Comparison of ENCODE assay signal across 17 cellular contexts in the genomic region with DNA sequence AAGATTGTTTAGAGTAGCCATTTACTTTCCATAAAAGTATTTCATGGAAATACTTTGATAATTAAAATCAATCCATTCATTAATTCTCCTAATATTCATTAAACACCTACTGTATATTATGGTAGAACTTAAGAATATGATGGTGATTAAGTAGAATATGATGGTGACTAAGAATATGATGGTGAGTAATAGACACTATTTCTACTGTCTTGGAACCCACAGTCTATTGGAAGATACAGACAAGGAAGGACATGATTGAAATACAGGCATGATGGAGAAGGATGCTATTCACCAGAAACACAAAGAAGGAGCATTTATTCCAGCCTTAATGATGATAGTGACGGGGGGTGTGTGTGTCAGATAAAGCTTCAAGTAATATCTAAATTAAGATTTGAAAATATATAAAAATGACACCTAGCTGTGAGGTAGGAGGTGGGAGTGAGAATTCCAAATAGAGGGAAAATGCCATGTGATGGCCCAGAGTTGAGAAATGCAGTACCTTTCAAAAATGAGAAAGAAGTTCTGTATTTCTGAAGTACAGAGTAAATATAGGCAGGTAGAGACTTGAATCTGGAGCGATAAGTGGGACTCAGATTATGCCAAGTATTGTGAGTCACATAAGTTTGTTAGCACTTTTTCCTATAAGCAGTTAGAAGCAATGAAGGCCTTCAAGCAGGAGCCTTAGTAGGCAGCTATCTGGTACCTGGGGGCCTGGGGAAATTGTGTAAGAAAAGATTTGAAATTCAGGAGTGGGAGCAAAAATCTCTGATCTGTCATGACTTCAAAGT. TPM values are rescaled to one million over a fixed set of nuclear protein-coding genes. Genes with fewer than 3 reads are reported as not detected.
A peak's percentile ranks its signal among the peaks of the same experiment; 100 is the strongest.
DNase-seq lines count a peak whose midpoint lies in the region; ATAC-seq and TF ChIP-seq lines count a peak whose summit lies in the region.
"Had no signal": no experiment of that assay in that cellular context is flagged by ENCODE, and none has a peak within 500 bp of the region (broad histone marks: within the 10 kb centered on the region; RNA-seq: fewer than 3 reads in every experiment).

No MANE protein-coding gene starts in this region.

- H3K27ac ChIP-seq in RWPE1 (peak overlapping the region; percentile 52), mammary epithelial cell (ENCODE audit: insufficient read depth, low read depth, low read length) (peak overlapping the region; percentile 31)
- H3K27ac ChIP-seq: BLaER1 treated with 17β-estradiol and CSF1 and Interleukin-3, amounts not matched to agents 10 nM and 100 nM; GM23248; HL-60 had no signal

- 50% methylated on average over 2 of the region's 2 CpGs for WGBS in mammary epithelial cell (ENCODE audit: low coverage, missing lambda C conversion rate)

- TF ChIP-seq CTCF in RWPE1 (conservative IDR thresholded peaks at IDR 0.05; ENCODE audit: low read depth) (no peak), mammary epithelial cell (conservative IDR thresholded peaks at IDR 0.05 in 1 of 2, IDR thresholded peaks at IDR 0.05 in 1 of 2; ENCODE audit: extremely low read depth in 1 of 2, insufficient read depth in 1 of 2, low read depth in 1 of 2, low read length in 2 of 2) (no peak)

- no peaks in the 10 kb centered on the region for H3K36me3 ChIP-seq in mammary epithelial cell (ENCODE audit: insufficient read depth, low read length)
- H3K36me3 ChIP-seq: BLaER1 treated with 17β-estradiol and CSF1 and Interleukin-3, amounts not matched to agents 10 nM and 100 nM; HAP-1 had no signal

- peaks cover 6% of the 10 kb centered on the region for H3K4me1 ChIP-seq in mammary epithelial cell (ENCODE audit: insufficient read depth, low read length)
- H3K4me1 ChIP-seq: BLaER1 treated with 17β-estradiol and CSF1 and Interleukin-3, amounts not matched to agents 10 nM and 100 nM; HAP-1 had no signal

- H2AFZ ChIP-seq in mammary epithelial cell (ENCODE audit: low read depth, low read length): no peak overlapping the region
- H2AFZ ChIP-seq: GM23248 had no signal

- no peaks in the 10 kb centered on the region for H3K27me3 ChIP-seq in mammary epithelial cell (ENCODE audit: insufficient read depth, low read length)
- H3K27me3 ChIP-seq: BLaER1 treated with 17β-estradiol and CSF1 and Interleukin-3, amounts not matched to agents 10 nM and 100 nM had no signal

- H3K4me3 ChIP-seq in mammary epithelial cell (replicated peaks in 1 of 3; ENCODE audit: insufficient read depth in 1 of 3, low read depth in 2 of 3, low read length in 3 of 3): no peak overlapping the region
- H3K4me3 ChIP-seq: BLaER1 treated with 17β-estradiol and CSF1 and Interleukin-3, amounts not matched to agents 10 nM and 100 nM; GM23248; HAP-1; K562 had no signal

- no peaks in the 10 kb centered on the region for H3K9me3 ChIP-seq in mammary epithelial cell (replicated peaks; ENCODE audit: insufficient read depth, low read length)
- H3K9me3 ChIP-seq: HAP-1 had no signal

- no peaks in the 10 kb centered on the region for H4K20me1 ChIP-seq in mammary epithelial cell (ENCODE audit: insufficient read depth, low read length)
- H4K20me1 ChIP-seq: BLaER1 treated with 17β-estradiol and CSF1 and Interleukin-3, amounts not matched to agents 10 nM and 100 nM had no signal

- ATAC-seq in esophagus mucosa (peak; percentile 86), HG03432 (IDR thresholded peaks at IDR 0.05; ENCODE audit: unreplicated experiment) (no peak)
- ATAC-seq: CD8-positive, alpha-beta T cell; K562 had no signal

- DNase-seq in RWPE1 (ENCODE audit: low spot score) (peak; percentile 69), mammary epithelial cell (peak; percentile 74), DMS114 treated with DMSO at 0.1 percent for 48 hours (lab: John Stamatoyannopoulos, UW; ENCODE audit: unreplicated experiment) (no peak), KG1 (lab: John Stamatoyannopoulos, UW) (no peak)
- DNase-seq: Calu3; CD8-positive, alpha-beta T cell; DMS53; DND-41; EL; GM23248; IMR-90 had no signal

- H3K79me2 ChIP-seq in mammary epithelial cell (ENCODE audit: insufficient read depth, low read length): no peaks in the 10 kb centered on the region

- H3K4me2 ChIP-seq in mammary epithelial cell (ENCODE audit: insufficient read depth, low read depth, low read length): peak overlapping the region; percentile 56
- H3K4me2 ChIP-seq: BLaER1 treated with 17β-estradiol and CSF1 and Interleukin-3, amounts not matched to agents 10 nM and 100 nM had no signal

- no TSS peak for BruUV-seq in mammary epithelial cell (replicated peaks; lab: Mats Ljungman, UMichigan)

- POLR2A ChIA-PET in RWPE1 (lab: Yijun Ruan, JAX; ENCODE audit: low non-redundant PET): no interaction called here

- dilution Hi-C loops in mammary epithelial cell (cut with HindIII; ENCODE audit: low sequenced_read_pairs): no loop called here

- intact Hi-C loops in mammary epithelial cell (cut with micrococcal nuclease): no loop called here

- in situ Hi-C loops in mammary epithelial cell (cut with MboI; ENCODE audit: low sequenced_read_pairs in 2 of 2): no loop called here

- H3K9ac ChIP-seq in mammary epithelial cell (ENCODE audit: insufficient read depth, low read length): no peak overlapping the region
- H3K9ac ChIP-seq: BLaER1 treated with 17β-estradiol and CSF1 and Interleukin-3, amounts not matched to agents 10 nM and 100 nM; GM23248 had no signal

- CTCF ChIA-PET in RWPE1 (lab: Yijun Ruan, JAX): interaction anchor here (0.6 to 0.9 kb wide), 6 partner anchors 9 to 1062 kb away, joined by 3 to 4 read pairs (median 3); no protein-coding TSS in a partner anchor
- CTCF ChIA-PET in mammary epithelial cell (lab: Charles Lee; ENCODE audit: low non-redundant PET): no interaction called here

RNA-seq across cellular contexts. Expression of a gene that starts 12.5 kb away (rescaled TPM):
- total RNA-seq in mammary epithelial cell (10 to 100 TPM; 42.6 to 70.7 TPM), esophagus mucosa (34.6 TPM)
- 26.2 TPM for polyA plus RNA-seq in mammary epithelial cell
- 57.6 TPM for polyA minus RNA-seq in mammary epithelial cell

Comparison
In these comparisons a context has a peak if more than half of its experiments do, and no peak if none do; other contexts are left out.
1. DNase-seq: peak in RWPE1 (single experiment) and mammary epithelial cell (single experiment); none in DMS114 treated with DMSO at 0.1 percent for 48 hours (single experiment) and KG1 (single experiment).